Comparison of ENCODE assay signal across 27 cellular contexts in genomic region chr7:22427122-22427503, GRCh38.
"Had no signal": no experiment of that assay in that cellular context is flagged by ENCODE, and none has a peak within 500 bp of the region (broad histone marks: within the 10 kb centered on the region; RNA-seq: fewer than 3 reads in every experiment).

No MANE protein-coding gene starts in this region.

- H3K4me3 Mint-ChIP-seq: activated B cell treated with CpG ODN at 0.5 μM for 24 hours; activated CD4-positive, alpha-beta T cell treated with anti-CD3 and anti-CD28 coated beads for 36 hours; activated naive CD8-positive, alpha-beta T cell; activated T-cell treated with anti-CD3 and anti-CD28 coated beads, Interleukin-2, amount 50 U/mL, for 24 hours; effector memory CD8-positive, alpha-beta T cell; nephron; stimulated activated effector memory CD8-positive, alpha-beta T cell treated with anti-CD3 and anti-CD28 coated beads, Interleukin-12 subunit alpha, Interleukin-12 subunit beta, amount 100 ng/mL, for 72 hours; stimulated activated naive CD8-positive, alpha-beta T cell treated with anti-CD3 and anti-CD28 coated beads, Interleukin-15, amount 100 ng/mL, for 72 hours; T-helper 17 cell had no signal

- DNase-seq: activated B cell treated with CpG ODN at 0.5 μM for 24 hours; activated CD4-positive, alpha-beta T cell treated with anti-CD3 and anti-CD28 coated beads for 36 hours; activated CD4-positive, alpha-beta T cell treated with anti-CD3 and anti-CD28 coated beads, Interleukin-2, amount 50 U/mL, for 4 hours; activated CD8-positive, alpha-beta memory T cell treated with anti-CD3 and anti-CD28 coated beads for 24 hours; activated CD8-positive, alpha-beta memory T cell treated with anti-CD3 and anti-CD28 coated beads, Interleukin-2, amount 50 U/mL, for 4 hours; activated naive CD4-positive, alpha-beta T cell; activated T-cell treated with anti-CD3 and anti-CD28 coated beads, Interleukin-2, amount 50 U/mL, for 24 hours; adrenal gland; brain microvascular endothelial cell; caudate nucleus; effector memory CD8-positive, alpha-beta T cell; foreskin fibroblast; left ventricle myocardium superior; right cardiac atrium; stimulated activated CD4-positive, alpha-beta T cell treated with anti-CD3 and anti-CD28 coated beads, Interleukin-12 subunit alpha, Interleukin-12 subunit beta, amount 100 ng/mL, for 4 hours; stimulated activated naive CD8-positive, alpha-beta T cell treated with anti-CD3 and anti-CD28 coated beads, Interleukin-15, amount 100 ng/mL, for 72 hours; T-helper 17 cell; tibial artery had no signal

- H3K4me2 ChIP-seq: hepatocyte had no signal

- H3K9me3 Mint-ChIP-seq: activated B cell treated with CpG ODN at 0.5 μM for 24 hours; activated T-cell treated with anti-CD3 and anti-CD28 coated beads, Interleukin-2, amount 50 U/mL, for 24 hours; activated T-helper 2 cell treated with anti-CD3 and anti-CD28 coated beads, Interferon-gamma antibody, Interleukin-2, Interleukin-4, amounts not matched to agents 10 μg/mL and 5 μg/mL and 100 μg/mL, durations not matched to agents 14 hours and 24 hours and 36 hours; effector memory CD8-positive, alpha-beta T cell; stimulated activated effector memory CD8-positive, alpha-beta T cell treated with anti-CD3 and anti-CD28 coated beads, Interleukin-12 subunit alpha, Interleukin-12 subunit beta, amount 100 ng/mL, for 72 hours; stimulated activated naive CD8-positive, alpha-beta T cell treated with anti-CD3 and anti-CD28 coated beads, Interleukin-15, amount 100 ng/mL, for 72 hours had no signal

- H3K27me3 ChIP-seq: adrenal gland, ascending aorta, brain microvascular endothelial cell, hepatocyte, neutrophil, tibial artery had no signal

- H2AFZ ChIP-seq: hepatocyte, parathyroid adenoma had no signal

- H3K4me1 ChIP-seq: adrenal gland, ascending aorta, parathyroid adenoma had no signal

- H3K9ac ChIP-seq: parathyroid adenoma had no signal

- H3K27ac Mint-ChIP-seq: activated B cell treated with CpG ODN at 0.5 μM for 24 hours; activated CD4-positive, alpha-beta T cell treated with anti-CD3 and anti-CD28 coated beads for 36 hours; activated naive CD8-positive, alpha-beta T cell; activated T-cell treated with anti-CD3 and anti-CD28 coated beads, Interleukin-2, amount 50 U/mL, for 24 hours; activated T-helper 2 cell treated with anti-CD3 and anti-CD28 coated beads, Interferon-gamma antibody, Interleukin-2, Interleukin-4, amounts not matched to agents 10 μg/mL and 5 μg/mL and 100 μg/mL, durations not matched to agents 14 hours and 24 hours and 36 hours; effector memory CD8-positive, alpha-beta T cell; nephron; stimulated activated effector memory CD8-positive, alpha-beta T cell treated with anti-CD3 and anti-CD28 coated beads, Interleukin-12 subunit alpha, Interleukin-12 subunit beta, amount 100 ng/mL, for 72 hours; stimulated activated naive CD8-positive, alpha-beta T cell treated with anti-CD3 and anti-CD28 coated beads, Interleukin-15, amount 100 ng/mL, for 72 hours; T-helper 17 cell had no signal

- H3K4me1 Mint-ChIP-seq: activated CD4-positive, alpha-beta T cell treated with anti-CD3 and anti-CD28 coated beads for 36 hours; nephron; stimulated activated effector memory CD8-positive, alpha-beta T cell treated with anti-CD3 and anti-CD28 coated beads, Interleukin-12 subunit alpha, Interleukin-12 subunit beta, amount 100 ng/mL, for 72 hours; stimulated activated naive CD8-positive, alpha-beta T cell treated with anti-CD3 and anti-CD28 coated beads, Interleukin-15, amount 100 ng/mL, for 72 hours; T-helper 17 cell had no signal

- FAIRE-seq: endothelial cell of umbilical vein had no signal

- H3K27me3 Mint-ChIP-seq: activated B cell treated with CpG ODN at 0.5 μM for 24 hours; activated CD4-positive, alpha-beta T cell treated with anti-CD3 and anti-CD28 coated beads for 36 hours; activated naive CD8-positive, alpha-beta T cell; activated T-cell treated with anti-CD3 and anti-CD28 coated beads, Interleukin-2, amount 50 U/mL, for 24 hours; effector memory CD8-positive, alpha-beta T cell; stimulated activated naive CD8-positive, alpha-beta T cell treated with anti-CD3 and anti-CD28 coated beads, Interleukin-15, amount 100 ng/mL, for 72 hours; T-helper 17 cell had no signal

- H3K27ac ChIP-seq: adrenal gland, ascending aorta, brain microvascular endothelial cell, hepatocyte, neutrophil, parathyroid adenoma, tibial artery had no signal

- ATAC-seq: activated CD4-positive, alpha-beta T cell treated with anti-CD3 and anti-CD28 coated beads for 36 hours; effector memory CD8-positive, alpha-beta T cell; left ventricle myocardium superior; right cardiac atrium; stimulated activated effector memory CD8-positive, alpha-beta T cell treated with anti-CD3 and anti-CD28 coated beads, Interleukin-12 subunit alpha, Interleukin-12 subunit beta, amount 100 ng/mL, for 72 hours; stimulated activated naive CD8-positive, alpha-beta T cell treated with anti-CD3 and anti-CD28 coated beads, Interleukin-15, amount 100 ng/mL, for 72 hours; T-helper 17 cell had no signal

- H3K9me3 ChIP-seq: adrenal gland, ascending aorta, neutrophil, tibial artery had no signal

- H3K79me2 ChIP-seq: hepatocyte, parathyroid adenoma had no signal

- H3K36me3 ChIP-seq: adrenal gland, ascending aorta, brain microvascular endothelial cell, neutrophil, tibial artery had no signal

- H3K4me3 ChIP-seq: adrenal gland, ascending aorta, hepatocyte, tibial artery had no signal
